ENCODE assay signal across 11 cellular contexts in the genomic region with DNA sequence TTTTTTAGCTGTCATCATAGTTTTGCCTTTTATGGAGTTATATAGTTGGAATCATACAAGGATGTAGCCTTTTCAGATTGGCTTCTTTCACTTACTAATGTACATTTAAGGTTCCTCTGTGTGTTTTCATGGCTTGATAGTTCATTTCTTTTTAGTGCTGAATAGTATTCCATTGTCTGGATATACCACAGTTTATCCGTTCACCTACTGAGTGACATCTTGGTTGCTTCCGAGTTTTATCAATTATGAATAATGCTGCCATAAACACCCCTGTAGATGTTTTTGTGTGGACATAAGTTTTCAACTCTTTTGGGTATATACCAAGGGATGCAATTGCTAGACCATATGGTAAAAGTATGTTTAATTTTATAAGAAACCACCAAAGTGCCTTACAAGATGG.
"Had no signal": no experiment of that assay in that cellular context is flagged by ENCODE, and none has a peak within 500 bp of the region (broad histone marks: within the 10 kb centered on the region; RNA-seq: fewer than 3 reads in every experiment).

No MANE protein-coding gene starts in this region.

- H3K4me3 ChIP-seq: GM23248, GM23338, HAP-1 had no signal

- H3K4me3 Mint-ChIP-seq: GM23338, H9, HFFc6 had no signal

- H3K4me2 ChIP-seq: GM23338 had no signal

- H3K36me3 ChIP-seq: HAP-1 had no signal

- DNase-seq: GM23248, GOT3, H7, H9, HCEC 1CT, HFFc6 had no signal

- ATAC-seq: GM23338, HCT116 had no signal

- H3K9ac ChIP-seq: GM23248 had no signal

- H3K9me3 ChIP-seq: HAP-1 had no signal

- FAIRE-seq: H1, H54 had no signal

- H3K27ac Mint-ChIP-seq: GM23338, H9, HFFc6 had no signal

- H3K4me1 Mint-ChIP-seq: GM23338, H9 had no signal

- H3K27ac ChIP-seq: GM23248 had no signal

- H3K4me1 ChIP-seq: HAP-1 had no signal

- H2AFZ ChIP-seq: GM23248, GM23338 had no signal
